In genomic region chr6:97524846-97525245, GRCh38 we compare ENCODE assay signal across 11 cellular contexts.
A peak's percentile ranks its signal among the peaks of the same experiment; 100 is the strongest.
DNase-seq lines count a peak whose midpoint lies in the region; TF ChIP-seq lines count a peak whose summit lies in the region.
"Had no signal": no experiment of that assay in that cellular context is flagged by ENCODE, and none has a peak within 500 bp of the region (broad histone marks: within the 10 kb centered on the region; RNA-seq: fewer than 3 reads in every experiment).

No MANE protein-coding gene starts in this region.

- in situ Hi-C loops in GM13977 (cut with MboI; ENCODE audit: low pct_unique_long_range_greater_than_20kb, low sequenced_read_pairs, unreplicated experiment) = no loop called here

- TF ChIP-seq CTCF in GM13977 (IDR thresholded peaks at IDR 0.05; ENCODE audit: extremely low read depth, insufficient read depth, missing control alignments) = no peak

- peak; percentile 51 for DNase-seq in DMS153 treated with DMSO at 0.1 percent for 48 hours (lab: John Stamatoyannopoulos, UW; ENCODE audit: unreplicated experiment)
- DNase-seq in NCI-H2081 treated with DMSO at 0.1 percent for 48 hours (lab: John Stamatoyannopoulos, UW) = peak; percentile 14
- DNase-seq in T1000 (lab: John Stamatoyannopoulos, UW) = peak; percentile 65
- DNase-seq in kidney tubule cell (ENCODE audit: low spot score) = peak; percentile 3
- no peak for DNase-seq in GM13977 (ENCODE audit: low spot score)
- no peak for DNase-seq in occipital lobe (lab: John Stamatoyannopoulos, UW)
- DNase-seq in central memory CD4-positive, alpha-beta T cell = no peak
- no peak for DNase-seq in HuH-7 (ENCODE audit: low spot score)
- DNase-seq: activated CD4-positive, alpha-beta T cell treated with anti-CD3 and anti-CD28 coated beads, Interleukin-2, amount 50 U/mL, for 48 hours; NCI-H1694; stimulated activated CD8-positive, alpha-beta memory T cell treated with anti-CD3 and anti-CD28 coated beads, Interleukin-4, amount 100 ng/mL, for 48 hours had no signal

Comparison
In these comparisons a context has a peak if more than half of its experiments do, and no peak if none do; other contexts are left out.
1. DNase-seq: peak in DMS153 treated with DMSO at 0.1 percent for 48 hours (single experiment), NCI-H2081 treated with DMSO at 0.1 percent for 48 hours (single experiment), T1000 (single experiment) and kidney tubule cell (single experiment); none in GM13977 (single experiment), occipital lobe (single experiment), central memory CD4-positive, alpha-beta T cell (single experiment) and HuH-7 (single experiment).